8 cellular contexts compared by ENCODE assay signal in the genomic region with DNA sequence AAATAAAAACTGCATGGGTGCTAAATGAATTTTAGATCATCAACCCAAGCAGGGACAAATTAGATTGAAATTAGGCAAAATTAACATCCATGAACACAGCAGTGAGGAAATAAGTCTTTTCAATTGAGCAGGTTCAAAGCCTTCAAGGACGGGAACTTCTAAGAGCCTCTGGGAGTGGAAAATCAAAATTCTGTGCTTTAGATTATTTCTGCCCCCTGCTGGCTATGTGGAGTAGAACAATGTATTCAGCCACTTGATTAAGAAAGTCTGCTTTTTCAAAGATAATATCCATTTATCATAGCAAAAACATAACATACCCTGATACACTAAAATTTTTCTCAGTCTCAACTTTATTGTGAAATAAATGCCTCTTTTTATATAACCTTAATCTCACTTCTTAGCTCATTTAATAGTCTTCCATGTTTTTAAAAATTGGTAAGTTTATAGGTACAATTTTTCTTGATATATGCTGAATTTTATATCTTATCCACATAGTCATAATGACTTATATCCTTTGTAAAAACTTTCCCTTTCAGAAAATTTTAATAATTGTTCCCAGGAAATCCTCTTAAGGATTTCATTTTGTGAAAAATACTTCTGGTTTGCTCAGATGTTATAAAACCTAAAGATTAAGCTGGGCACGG. TPM values are rescaled to one million over a fixed set of nuclear protein-coding genes. Genes with fewer than 3 reads are reported as not detected.
DNase-seq lines count a peak whose midpoint lies in the region; ATAC-seq and TF ChIP-seq lines count a peak whose summit lies in the region.

No MANE protein-coding gene starts in this region.

- H3K9me3 Mint-ChIP-seq in activated B cell treated with CpG ODN at 0.5 μM for 24 hours = no peaks in the 10 kb centered on the region
- no peaks in the 10 kb centered on the region for H3K9me3 Mint-ChIP-seq in naive B cell

- H3K36me3 Mint-ChIP-seq in activated B cell treated with CpG ODN at 0.5 μM for 24 hours (ENCODE audit: low read depth) (peaks cover 2% of the 10 kb centered on the region), naive B cell (no peaks in the 10 kb centered on the region)

- H3K27me3 Mint-ChIP-seq in activated B cell treated with CpG ODN at 0.5 μM for 24 hours (no peaks in the 10 kb centered on the region), naive B cell (no peaks in the 10 kb centered on the region)

- H3K4me3 Mint-ChIP-seq in activated B cell treated with CpG ODN at 0.5 μM for 24 hours (no peak overlapping the region), naive B cell (peak overlapping the region in 1 of 8 donors; percentile 7)

- no peaks in the 10 kb centered on the region for H3K27me3 ChIP-seq in H7 (ENCODE audit: control insufficient read depth, insufficient read depth, low read length)
- H3K27me3 ChIP-seq in upper lobe of left lung = no peaks in the 10 kb centered on the region

- DNase-seq in H7 (peak; percentile 71), NCI-H446 (lab: John Stamatoyannopoulos, UW) (peak; percentile 40 to 79), activated B cell treated with CpG ODN at 0.5 μM for 24 hours (no peak), epithelial cell of esophagus (ENCODE audit: low read depth) (peak; percentile 67), naive B cell (peak; percentile 46), upper lobe of left lung (peak in 1 of 2 donors; percentile 30)

- TF ChIP-seq POLR2A in upper lobe of left lung (IDR thresholded peaks at IDR 0.05) = no peak

- H3K4me3 ChIP-seq in H7 (ENCODE audit: insufficient read depth, low read depth, low read length) = no peak overlapping the region
- no peak overlapping the region for H3K4me3 ChIP-seq in epithelial cell of esophagus (ENCODE audit: low read length)
- no peak overlapping the region for H3K4me3 ChIP-seq in upper lobe of left lung

- H3K4me1 ChIP-seq in upper lobe of left lung = peaks cover 0 to 3% (median 1%) of the 10 kb centered on the region in 4 donors

- H3K27ac ChIP-seq in C4-2B (no peak overlapping the region), upper lobe of left lung (no peak overlapping the region)

- CTCF ChIA-PET in activated B cell treated with CpG ODN at 0.5 μM for 24 hours (lab: Charles Lee) = interaction anchor here (0.7 to 1.7 kb wide), 8 partner anchors 19 to 435 kb away, joined by 3 to 6 read pairs (median 4); no protein-coding TSS in a partner anchor

- no peak for TF ChIP-seq EP300 in upper lobe of left lung (IDR thresholded peaks at IDR 0.05)

- H3K4me1 Mint-ChIP-seq in activated B cell treated with CpG ODN at 0.5 μM for 24 hours (peaks cover 4% of the 10 kb centered on the region), naive B cell (peaks cover 0 to 4% (median 0%) of the 10 kb centered on the region in 3 donors)

- intact Hi-C loops in activated B cell treated with CpG ODN at 0.5 μM for 24 hours (cut with micrococcal nuclease) = loop anchor here (1.0 to 5.0 kb wide), 5 partner anchors 117 to 972 kb away; no protein-coding TSS in a partner anchor

- peak; percentile 68 for ATAC-seq in activated B cell treated with CpG ODN at 0.5 μM for 24 hours (ENCODE audit: low read depth)
- ATAC-seq in naive B cell (ENCODE audit: low read depth in 2 of 2) = peak in 1 of 2 donors; percentile 30
- peak; percentile 70 to 82 for ATAC-seq in upper lobe of left lung (ENCODE audit: low FRiP score in 2 of 2)
- ATAC-seq in GM18502 (IDR thresholded peaks at IDR 0.05; ENCODE audit: poor library complexity, unreplicated experiment) = no peak

- TF ChIP-seq CTCF in C4-2B (conservative IDR thresholded peaks at IDR 0.05) (peak; percentile 86), activated B cell treated with CpG ODN at 0.5 μM for 24 hours (IDR thresholded peaks at IDR 0.05) (no peak), epithelial cell of esophagus (IDR thresholded peaks at IDR 0.05; ENCODE audit: insufficient read depth, low read depth, low read length, missing control alignments) (peak; percentile 73), upper lobe of left lung (IDR thresholded peaks at IDR 0.05) (peak; percentile 65 to 79 (median 72))

- H3K27ac Mint-ChIP-seq in activated B cell treated with CpG ODN at 0.5 μM for 24 hours = no peak overlapping the region
- no peak overlapping the region for H3K27ac Mint-ChIP-seq in naive B cell

- POLR2A ChIA-PET in activated B cell treated with CpG ODN at 0.5 μM for 24 hours (lab: Charles Lee) = interaction anchor here (0.6 to 0.7 kb wide), 3 partner anchors 9 to 313 kb away, joined by 3 to 9 read pairs (median 4); no protein-coding TSS in a partner anchor

- no peaks in the 10 kb centered on the region; the same call in 1 of the 2 replicates for H3K36me3 ChIP-seq in H7 (replicated peaks; ENCODE audit: control insufficient read depth, insufficient read depth, low read length)
- H3K36me3 ChIP-seq in upper lobe of left lung = peaks cover 0 to 9% (median 4%) of the 10 kb centered on the region in 4 donors

- WGBS in upper lobe of left lung, 2 donors = 44 to 47% methylated on average over 2 of the region's 2 CpGs

- no peaks in the 10 kb centered on the region for H3K9me3 ChIP-seq in upper lobe of left lung

RNA-seq across cellular contexts. Expression of gene NOL11, which starts 28.1 kb away (rescaled TPM):
- total RNA-seq in H7 (2014; rRNA removed; shearing (Covaris generic)) = 90.1 and 94.9 TPM in 2 replicates
- total RNA-seq in activated B cell treated with CpG ODN at 0.5 μM for 24 hours (67.9 and 70.6 TPM in 2 replicates), upper lobe of left lung (10 to 100 TPM in 5 of 6 donors, 1 to 10 TPM in 1; 7.4 to 39.8 (median 26.6) TPM)
- 10 to 100 TPM; 22.6 to 34.2 (median 27.7) TPM for polyA plus RNA-seq in naive B cell (ENCODE audit: low read depth in 6 of 6)
